6 cellular contexts compared by ENCODE assay signal in the genomic region with DNA sequence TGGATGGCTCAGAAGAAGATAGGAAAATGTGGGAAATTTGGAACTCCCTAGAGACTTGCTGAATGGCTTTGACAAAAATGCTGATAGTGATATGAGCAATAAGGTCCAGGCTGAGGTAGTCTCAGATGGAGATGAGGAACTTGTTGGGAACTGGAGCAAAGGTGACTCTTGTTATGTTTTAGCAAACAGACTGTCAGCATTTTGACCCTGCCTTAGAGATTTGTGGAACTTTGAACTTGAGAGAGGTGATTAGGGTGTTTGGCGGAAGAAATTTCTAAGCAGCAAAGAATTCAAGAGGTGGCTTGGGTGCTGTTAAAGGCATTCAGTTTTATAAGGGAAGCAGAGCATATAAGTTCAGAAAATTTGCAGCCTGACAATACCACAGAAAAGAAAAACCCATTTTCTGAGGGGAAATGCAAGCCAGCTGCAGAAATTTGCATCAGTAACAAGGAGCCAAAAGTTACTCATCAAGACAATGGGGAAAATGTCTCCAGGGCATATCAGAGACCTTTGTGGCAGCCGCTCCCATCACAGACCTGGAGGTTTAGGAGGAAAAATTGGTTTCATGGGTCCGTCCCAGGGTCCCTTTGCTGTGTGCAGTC. TPM values are rescaled to one million over a fixed set of nuclear protein-coding genes. Genes with fewer than 3 reads are reported as not detected.
DNase-seq lines count a peak whose midpoint lies in the region; ATAC-seq, FAIRE-seq and TF ChIP-seq lines count a peak whose summit lies in the region.
"Not testable (repeated sequence)": the region's sequence is repeated elsewhere in the genome, so short reads cannot be mapped to it uniquely, and the experiment has no call there.

No MANE protein-coding gene starts in this region.

- H2AFZ ChIP-seq in trophoblast cell (ENCODE audit: insufficient read depth, low read length, poor library complexity): not testable (repeated sequence)

- not testable (repeated sequence) for H2BK120ac ChIP-seq in trophoblast cell (ENCODE audit: insufficient read depth, low read length, poor library complexity)

- in situ Hi-C loops in transverse colon (cut with MboI; ENCODE audit: low pct_ligation_motif_present in 1 of 4, low pct_unique_long_range_greater_than_20kb in 1 of 4, low sequenced_read_pairs in 3 of 4): not testable (repeated sequence)

- H2AK5ac ChIP-seq in trophoblast cell (ENCODE audit: low read length): not testable (repeated sequence)

- not testable (repeated sequence) for H3K27me3 ChIP-seq in body of pancreas; trophoblast cell (ENCODE audit: insufficient read depth, low read length); transverse colon

- TF ChIP-seq CTCF in body of pancreas (IDR thresholded peaks at IDR 0.05); kidney (IDR thresholded peaks at IDR 0.05; ENCODE audit: borderline replicate concordance, extremely low read depth, insufficient read depth); transverse colon (IDR thresholded peaks at IDR 0.05): not testable (repeated sequence)

- not testable (repeated sequence) for H3K4me2 ChIP-seq in trophoblast cell (ENCODE audit: low read length)

- H3K27ac ChIP-seq in body of pancreas (peak overlapping the region in 3 of 4 donors; percentile 55 to 89 (median 64)), kidney (ENCODE audit: low read depth in 2 of 2, low read length in 2 of 2) (peak overlapping the region; percentile 11 to 65), transverse colon (peak overlapping the region; percentile 63 to 75 (median 68))
- H3K27ac ChIP-seq in trophoblast cell (ENCODE audit: low read depth, low read length): not testable (repeated sequence)

- H3K4me1 ChIP-seq in body of pancreas (peaks cover 67% of the 10 kb centered on the region), kidney (ENCODE audit: control insufficient read depth in 1 of 2, insufficient read depth in 1 of 2, low read depth in 1 of 2, low read length in 2 of 2) (peaks cover 0 to 25% of the 10 kb centered on the region in 2 donors), transverse colon (peaks cover 0 to 60% (median 34%) of the 10 kb centered on the region in 4 donors)
- H3K4me1 ChIP-seq in trophoblast cell (ENCODE audit: control insufficient read depth in 1 of 2, insufficient read depth in 2 of 2, low read length in 2 of 2): not testable (repeated sequence)

- not testable (repeated sequence) for TF ChIP-seq EP300 in transverse colon (IDR thresholded peaks at IDR 0.05; ENCODE audit: low read depth)

- not testable (repeated sequence) for H4K12ac ChIP-seq in trophoblast cell (ENCODE audit: low read depth, low read length)

- H3K23ac ChIP-seq in trophoblast cell (ENCODE audit: low read length): not testable (repeated sequence)

- H3K79me1 ChIP-seq in trophoblast cell (ENCODE audit: low read length): not testable (repeated sequence)

- H4K91ac ChIP-seq in trophoblast cell (ENCODE audit: low read depth, low read length): not testable (repeated sequence)

- not testable (repeated sequence) for H2BK5ac ChIP-seq in trophoblast cell (ENCODE audit: low read depth, low read length, poor library complexity)

- not testable (repeated sequence) for H3K9me3 ChIP-seq in body of pancreas; kidney (ENCODE audit: control insufficient read depth in 1 of 2, low read length in 2 of 2); trophoblast cell (ENCODE audit: insufficient read depth, low read depth, low read length); transverse colon

- H3K36me3 ChIP-seq in body of pancreas (replicated peaks in 1 of 2; ENCODE audit: insufficient read depth in 1 of 2, low read depth in 2 of 2); kidney (ENCODE audit: control insufficient read depth in 1 of 2, insufficient read depth in 2 of 2, low read length in 2 of 2); trophoblast cell (ENCODE audit: control insufficient read depth in 1 of 2, insufficient read depth in 2 of 2, low read length in 2 of 2); transverse colon: not testable (repeated sequence)

- H3K4me3 ChIP-seq in body of pancreas; kidney (ENCODE audit: low read length in 2 of 2); trophoblast cell (ENCODE audit: low read depth, low read length); transverse colon: not testable (repeated sequence)

- not testable (repeated sequence) for H3K79me2 ChIP-seq in trophoblast cell (ENCODE audit: control insufficient read depth, insufficient read depth, low read length, poor library complexity)

- H2BK12ac ChIP-seq in trophoblast cell (ENCODE audit: low read length): not testable (repeated sequence)

- not testable (repeated sequence) for H3K14ac ChIP-seq in trophoblast cell (ENCODE audit: low read length)

- 80 to 81% methylated on average over 3 of the region's 3 CpGs for WGBS in body of pancreas, 2 donors
- WGBS in trophoblast cell (ENCODE audit: extremely low coverage, insufficient coverage, insufficient read length): no CpG with 5 or more reads among the region's 3 CpGs
- WGBS in transverse colon (ENCODE audit: low coverage in 1 of 2), 2 donors: 85% methylated on average over 3 of the region's 3 CpGs; no CpG with 5 or more reads in 1 of the 2 donors

- TF ChIP-seq POLR2A in body of pancreas (IDR thresholded peaks at IDR 0.05); transverse colon (IDR thresholded peaks at IDR 0.05): not testable (repeated sequence)

- H3K18ac ChIP-seq in trophoblast cell (ENCODE audit: low read length): not testable (repeated sequence)

- H3K4ac ChIP-seq in trophoblast cell (ENCODE audit: low read depth, low read length): peak overlapping the region; percentile 83

- H3K9ac ChIP-seq in kidney (ENCODE audit: low read length in 2 of 2); trophoblast cell (ENCODE audit: low read length): not testable (repeated sequence)

- not testable (repeated sequence) for H4K8ac ChIP-seq in trophoblast cell (ENCODE audit: low read depth, low read length)

- peak; percentile 26 for DNase-seq in RPMI7951 (ENCODE audit: low read depth)
- DNase-seq in body of pancreas: peak in 1 of 4 donors; percentile 25
- not testable (repeated sequence) for DNase-seq in kidney, trophoblast cell, transverse colon
- peak; percentile 16 for DNase-seq in mucosa of gallbladder (ENCODE audit: low spot score)

- not testable (repeated sequence) for ATAC-seq in body of pancreas

- peak; percentile 42 for FAIRE-seq in kidney (lab: Jason Lieb, UNC)

- intact Hi-C loops in body of pancreas (cut with DNase I); kidney (cut with DNase I); transverse colon (cut with DNase I; ENCODE audit: low total_unique reads): not testable (repeated sequence)

RNA-seq across cellular contexts. Expression of a gene that starts 10.8 kb away (rescaled TPM):
- total RNA-seq in RPMI7951 (2014; rRNA removed; shearing (Covaris generic)): 54.1 and 60.8 TPM in 2 replicates
- total RNA-seq in body of pancreas (10 to 100 TPM; 27.4 to 29.8 TPM), kidney (65.1 TPM), mucosa of gallbladder (102 TPM), transverse colon (10 to 100 TPM; 37.2 to 88.3 (median 58.1) TPM)
- polyA plus RNA-seq in kidney (ENCODE audit: insufficient read depth, low read depth, low replicate concordance): 43.2 TPM
- polyA plus RNA-seq in trophoblast cell (2013): 29.6 and 29.8 TPM in 2 replicates
